1 cellular context compared by ENCODE assay signal in the genomic region with DNA sequence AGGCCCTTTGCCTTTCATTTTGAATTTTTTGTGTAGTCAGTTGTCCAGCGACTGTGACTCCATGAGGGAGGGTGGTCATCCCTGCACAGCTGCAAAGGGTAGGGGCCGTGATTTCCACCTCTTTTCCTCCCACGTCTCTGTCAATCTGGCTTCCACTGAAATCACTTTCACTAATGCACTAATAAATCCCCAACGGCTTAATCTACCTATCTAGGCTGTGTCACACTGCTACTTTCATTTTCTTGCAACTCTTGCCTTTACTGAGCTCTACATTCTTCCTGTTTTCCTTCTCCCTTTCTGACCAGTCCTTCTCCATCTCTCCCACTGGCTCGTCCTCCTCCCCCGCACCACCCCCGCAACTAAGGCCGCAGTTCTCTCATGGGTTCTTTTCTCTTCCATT.
TF ChIP-seq lines count a peak whose summit lies in the region.

No MANE protein-coding gene starts in this region.

TF ChIP-seq in GM12878, 131 proteins besides CTCF, POLR2A, EP300 and RAD21 (continued from another document):
- TF ChIP-seq ZBTB40 (IDR thresholded peaks at IDR 0.05; ENCODE audit: borderline replicate concordance): no peak
- TF ChIP-seq, protein P1, sequence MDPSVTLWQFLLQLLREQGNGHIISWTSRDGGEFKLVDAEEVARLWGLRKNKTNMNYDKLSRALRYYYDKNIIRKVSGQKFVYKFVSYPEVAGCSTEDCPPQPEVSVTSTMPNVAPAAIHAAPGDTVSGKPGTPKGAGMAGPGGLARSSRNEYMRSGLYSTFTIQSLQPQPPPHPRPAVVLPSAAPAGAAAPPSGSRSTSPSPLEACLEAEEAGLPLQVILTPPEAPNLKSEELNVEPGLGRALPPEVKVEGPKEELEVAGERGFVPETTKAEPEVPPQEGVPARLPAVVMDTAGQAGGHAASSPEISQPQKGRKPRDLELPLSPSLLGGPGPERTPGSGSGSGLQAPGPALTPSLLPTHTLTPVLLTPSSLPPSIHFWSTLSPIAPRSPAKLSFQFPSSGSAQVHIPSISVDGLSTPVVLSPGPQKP (IDR thresholded peaks at IDR 0.05; ENCODE audit: low read depth, low read length): no peak
TF ChIP-seq in GM12878: peak in this region for 0.
